ENCODE assay signal across 1 cellular context in genomic region chr10:103135168-103135567, GRCh38.
TF ChIP-seq lines count a peak whose summit lies in the region.

No MANE protein-coding gene starts in this region.

TF ChIP-seq in GM12878, 131 proteins besides CTCF, POLR2A, EP300 and RAD21:
- peak; percentile 67 for TF ChIP-seq RELA (IDR thresholded peaks at IDR 0.05; ENCODE audit: borderline replicate concordance, partially characterized antibody)
- TF ChIP-seq MEF2B (IDR thresholded peaks at IDR 0.05; ENCODE audit: partially characterized antibody, poor library complexity, severe bottlenecking) = peak; percentile 66
- peak; percentile 49; the same call in 1 of the 2 replicates for TF ChIP-seq IKZF1 (conservative IDR thresholded peaks at IDR 0.05)
- peak; percentile 30 for TF ChIP-seq BCL3 (IDR thresholded peaks at IDR 0.05; ENCODE audit: borderline replicate concordance, insufficient read depth, low read depth, low read length, poor library complexity, severe bottlenecking)
- peak; percentile 37; the same call in 1 of the 2 replicates for TF ChIP-seq PKNOX1 (IDR thresholded peaks at IDR 0.05)
- peak in 1 of 2 experiments; percentile 43; a peak in 1 of 4 replicates for TF ChIP-seq BHLHE40 (IDR thresholded peaks at IDR 0.05; ENCODE audit: borderline replicate concordance in 1 of 2, low read depth in 2 of 2, low read length in 1 of 2)
- TF ChIP-seq MLLT1 (IDR thresholded peaks at IDR 0.05) = 0 out of 2 replicates have a peak, but pooled peaks have one; percentile 31
- peak; percentile 14; the same call in 1 of the 2 replicates for TF ChIP-seq EED (IDR thresholded peaks at IDR 0.05; ENCODE audit: low read depth)
- peak; percentile 60 to 64; a peak in 2 of 4 replicates for TF ChIP-seq IKZF2 (IDR thresholded peaks at IDR 0.05)
- peak; percentile 58 for TF ChIP-seq SKIL (IDR thresholded peaks at IDR 0.05; ENCODE audit: low read depth, poor library complexity, severe bottlenecking)
- peak; percentile 64; the same call in 1 of the 2 replicates for TF ChIP-seq YY1 (IDR thresholded peaks at IDR 0.05; ENCODE audit: low read depth, low read length)
- peak; percentile 70; the same call in 1 of the 2 replicates for TF ChIP-seq RELB (IDR thresholded peaks at IDR 0.05; ENCODE audit: low read depth)
- TF ChIP-seq ZNF217 (IDR thresholded peaks at IDR 0.05) = 0 out of 2 replicates have a peak, but pooled peaks have one; percentile 37
- TF ChIP-seq RUNX3 (IDR thresholded peaks at IDR 0.05; ENCODE audit: low read length) = peak; percentile 28; the same call in 1 of the 2 replicates
